In genomic region chr18:45780568-45780967, GRCh38 we compare ENCODE assay signal across 2 cellular contexts.
TF ChIP-seq lines count a peak whose summit lies in the region.

No MANE protein-coding gene starts in this region.

TF ChIP-seq in SK-N-SH, 30 proteins besides CTCF, POLR2A, EP300 and RAD21 (continued from another document):
- no peak for TF ChIP-seq USF1 (IDR thresholded peaks at IDR 0.05; ENCODE audit: borderline replicate concordance, low read depth)
- no peak for TF ChIP-seq USF2 (IDR thresholded peaks at IDR 0.05; ENCODE audit: borderline replicate concordance, low read depth, low read length)
- TF ChIP-seq TCF12 (IDR thresholded peaks at IDR 0.05): no peak

TF ChIP-seq in SK-N-SH treated with all-trans-retinoic acid at 6 μM for 48 hours, 23 proteins besides CTCF, POLR2A, EP300 and RAD21 (continued from another document):
- TF ChIP-seq TSHZ2 (CRISPR knock-in tag; IDR thresholded peaks at IDR 0.05) (no peak), ZNF70 (CRISPR knock-in tag; IDR thresholded peaks at IDR 0.05) (no peak), PPARA (CRISPR knock-in tag; IDR thresholded peaks at IDR 0.05; ENCODE audit: borderline replicate concordance) (no peak), OSR1 (CRISPR knock-in tag; IDR thresholded peaks at IDR 0.05) (no peak), ARNTL (CRISPR knock-in tag; IDR thresholded peaks at IDR 0.05; ENCODE audit: borderline replicate concordance, low read depth) (no peak), CSRNP3 (CRISPR knock-in tag; IDR thresholded peaks at IDR 0.05) (no peak), ZFP3 (CRISPR knock-in tag; IDR thresholded peaks at IDR 0.05) (no peak), ZC3H10 (CRISPR knock-in tag; IDR thresholded peaks at IDR 0.05) (no peak), ZNF8 (CRISPR knock-in tag; IDR thresholded peaks at IDR 0.05) (no peak), ISL1 (CRISPR knock-in tag; IDR thresholded peaks at IDR 0.05) (no peak), SNAI2 (CRISPR knock-in tag; IDR thresholded peaks at IDR 0.05) (no peak)
